In the genomic region with DNA sequence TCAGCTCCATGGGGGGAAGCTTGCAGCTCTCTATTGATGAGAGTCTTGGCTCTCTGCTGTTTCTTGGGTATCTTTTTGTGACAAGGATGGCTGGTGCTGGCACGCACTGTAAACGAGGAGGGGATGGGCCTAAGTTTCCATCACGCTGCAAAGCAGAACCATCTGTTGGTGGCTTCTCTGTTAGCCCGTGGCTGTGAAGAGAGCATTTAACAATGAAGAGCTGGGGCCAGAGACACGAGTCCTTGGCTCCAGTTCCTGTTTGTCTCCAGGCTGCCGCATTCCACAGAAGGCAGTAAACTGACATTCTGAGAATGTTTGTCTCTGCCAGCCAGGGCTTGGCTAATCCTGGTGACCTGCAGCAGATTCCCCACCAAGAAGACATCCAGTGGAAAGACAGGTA, we compare ENCODE assay signal across 14 cellular contexts.
DNase-seq lines count a peak whose midpoint lies in the region; ATAC-seq and TF ChIP-seq lines count a peak whose summit lies in the region.
"Had no signal": no experiment of that assay in that cellular context is flagged by ENCODE, and none has a peak within 500 bp of the region (broad histone marks: within the 10 kb centered on the region; RNA-seq: fewer than 3 reads in every experiment).

No MANE protein-coding gene starts in this region.

- intact Hi-C loops in A673 (cut with micrococcal nuclease; ENCODE audit: unreplicated experiment): no loop called here

- CTCF ChIA-PET in A673 (lab: Charles Lee): no interaction called here

- no peak overlapping the region for H3K4me3 ChIP-seq in A673 (ENCODE audit: low read depth, low read length, poor library complexity, severe bottlenecking)
- H3K4me3 ChIP-seq: SK-N-MC had no signal

- DNase-seq in AG08395 (ENCODE audit: low spot score) (peak; percentile 90), LoVo (ENCODE audit: low spot score) (peak; percentile 75), dermis microvascular lymphatic vessel endothelial cell (ENCODE audit: low read depth in 2 of 2) (peak; percentile 39 to 48), lung microvascular endothelial cell (ENCODE audit: low read depth in 2 of 2) (peak; percentile 29 to 53), NCI-H1694 treated with DMSO at 0.1 percent for 48 hours (lab: John Stamatoyannopoulos, UW) (no peak), kidney glomerular epithelial cell (lab: John Stamatoyannopoulos, UW) (no peak), A673 (ENCODE audit: low spot score) (no peak)
- DNase-seq: activated CD4-positive, alpha-beta T cell treated with anti-CD3 and anti-CD28 coated beads for 36 hours; activated naive CD8-positive, alpha-beta T cell treated with anti-CD3 and anti-CD28 coated beads for 36 hours; CD4-positive, alpha-beta T cell; glutamatergic neuron; stimulated activated naive CD4-positive, alpha-beta T cell had no signal

- BruUV-seq in A673 (replicated peaks; lab: Mats Ljungman, UMichigan): no TSS peak

- H3K9me3 ChIP-seq in A673 (ENCODE audit: low read depth, low read length, poor library complexity, severe bottlenecking): no peaks in the 10 kb centered on the region

- no peak for TF ChIP-seq CTCF in A673 (conservative IDR thresholded peaks at IDR 0.05; ENCODE audit: low read depth, low read length)

- no peaks in the 10 kb centered on the region for H3K36me3 ChIP-seq in A673 (ENCODE audit: insufficient read depth, low read length, poor library complexity, severe bottlenecking)

- ATAC-seq in GM21381 (IDR thresholded peaks at IDR 0.05; ENCODE audit: unreplicated experiment): no peak
- ATAC-seq: activated CD4-positive, alpha-beta T cell treated with anti-CD3 and anti-CD28 coated beads for 36 hours had no signal

- no peaks in the 10 kb centered on the region for H3K27me3 ChIP-seq in A673 (replicated peaks; ENCODE audit: insufficient read depth, low read depth, low read length, poor library complexity)

- POLR2A ChIA-PET in A673 (lab: Charles Lee; ENCODE audit: low non-redundant PET): no interaction called here

- no peaks in the 10 kb centered on the region for H3K4me1 ChIP-seq in A673 (ENCODE audit: insufficient read depth, low read length, poor library complexity, severe bottlenecking)

- no peak overlapping the region for H3K27ac ChIP-seq in A673 (ENCODE audit: low read depth, low read length, poor library complexity, severe bottlenecking)
- H3K27ac ChIP-seq: SK-N-MC had no signal

Comparison
In these comparisons a context has a peak if more than half of its experiments do, and no peak if none do; other contexts are left out.
1. DNase-seq: peak in AG08395 (single experiment), LoVo (single experiment), dermis microvascular lymphatic vessel endothelial cell (2 of 2) and lung microvascular endothelial cell (2 of 2); none in NCI-H1694 treated with DMSO at 0.1 percent for 48 hours (single experiment), kidney glomerular epithelial cell (single experiment) and A673 (single experiment).